In the genomic region with DNA sequence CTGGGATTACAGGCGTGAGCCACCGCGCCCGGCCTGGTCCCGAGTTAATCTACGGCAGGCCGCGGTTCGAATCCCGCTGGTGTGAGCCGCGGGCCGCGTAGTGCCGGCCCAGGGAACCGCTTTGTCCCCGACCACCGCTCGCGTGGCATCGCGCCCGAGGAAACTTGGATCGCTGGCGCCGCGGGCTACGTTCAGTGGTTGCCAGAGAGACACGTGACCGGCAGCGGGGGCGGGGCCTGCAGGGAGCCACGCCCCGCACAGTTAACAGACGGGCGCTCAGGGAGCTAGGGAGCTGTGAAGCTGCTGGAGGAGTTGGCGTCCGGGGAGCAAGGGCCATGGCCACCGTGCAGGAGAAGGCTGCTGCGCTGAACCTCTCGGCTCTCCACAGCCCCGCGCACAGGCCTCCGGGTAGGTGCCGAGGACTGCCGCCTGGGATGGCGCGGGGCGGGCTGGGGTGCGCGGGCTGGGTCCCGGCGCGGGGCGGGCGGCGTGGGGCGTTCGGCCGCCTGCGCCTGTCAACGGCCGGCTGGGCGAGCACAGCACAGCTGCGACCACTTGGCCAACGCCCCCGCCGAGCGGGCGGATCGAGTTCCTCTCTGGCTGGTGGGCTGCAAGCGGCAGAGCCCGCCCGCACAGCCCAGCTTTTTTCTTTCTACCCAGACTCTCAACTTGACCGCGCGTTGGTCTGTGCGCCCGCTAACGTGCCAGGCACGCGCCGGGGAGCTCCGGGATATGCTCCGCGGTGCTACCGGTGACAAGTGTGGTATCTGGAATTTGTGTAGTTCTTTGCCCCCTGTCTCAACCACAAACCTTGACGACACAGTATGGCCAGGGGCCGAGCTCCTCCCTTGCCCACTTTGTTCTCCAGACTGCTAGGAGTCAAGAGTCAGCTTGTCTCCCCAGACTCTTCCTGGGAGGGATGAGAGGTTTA, we compare ENCODE assay signal across 8 cellular contexts. TPM values are rescaled to one million over a fixed set of nuclear protein-coding genes. Genes with fewer than 3 reads are reported as not detected.
DNase-seq lines count a peak whose midpoint lies in the region; ATAC-seq and TF ChIP-seq lines count a peak whose summit lies in the region.

A gene (plus strand): TSS at position 258 of the 931 bp plus-strand sequence. CDS start 78 bp downstream, at position 336.

- WGBS in right lobe of liver (ENCODE audit: insufficient coverage, low coverage, low lambda C conversion rate, missing lambda C conversion rate), result 7% methylated on average over 17 of the region's 89 CpGs

- H3K27me3 ChIP-seq in ACC112 (ENCODE audit: insufficient read depth, low read length), result no peaks in the 10 kb centered on the region
- peaks cover 0 to 4% (median 0%) of the 10 kb centered on the region in 45 donors for H3K27me3 ChIP-seq in dorsolateral prefrontal cortex
- no peaks in the 10 kb centered on the region for H3K27me3 ChIP-seq in right lobe of liver

- H3K36me3 ChIP-seq in ACC112 (ENCODE audit: insufficient read depth, low read length), result no peaks in the 10 kb centered on the region
- no peaks in the 10 kb centered on the region for H3K36me3 ChIP-seq in right lobe of liver

- peak within 1 kb of the TSS; percentile 12; the same call in 1 of the 2 replicates for H3K27ac ChIP-seq in ACC112 (ENCODE audit: low read depth, low read length)
- peak within 1 kb of the TSS in 41 of 59 donors; percentile 0 to 78 (median 61) for H3K27ac ChIP-seq in dorsolateral prefrontal cortex
- peak within 1 kb of the TSS; percentile 85 to 96 (median 95) for H3K27ac ChIP-seq in right lobe of liver

- peak; percentile 95 for TF ChIP-seq POLR2A in right lobe of liver (IDR thresholded peaks at IDR 0.05)

- peaks cover 16% of the 10 kb centered on the region for H3K79me2 ChIP-seq in ACC112 (ENCODE audit: control insufficient read depth, insufficient read depth, low read length, unreplicated experiment)

- DNase-seq in NCI-H446 (lab: John Stamatoyannopoulos, UW) (peak; percentile 94 to 99), dorsolateral prefrontal cortex (peak; percentile 54 to 94 (median 90)), right lobe of liver (peak; percentile 92 to 97 (median 95))
- peak; percentile 69 for DNase-seq in activated CD4-positive, alpha-beta T cell treated with anti-CD3 and anti-CD28 coated beads, Interleukin-2, amount 50 U/mL, for 1 hour
- peak; percentile 77 for DNase-seq in stimulated activated CD4-positive, alpha-beta T cell treated with anti-CD3 and anti-CD28 coated beads, Interleukin-2, amount 100 ng/mL, for 4 hours (ENCODE audit: low read depth)

- TF ChIP-seq CTCF in dorsolateral prefrontal cortex (IDR thresholded peaks at IDR 0.05 in 54 of 56, conservative IDR thresholded peaks at IDR 0.05 in 2 of 56; ENCODE audit: low read depth in 1 of 56, partially characterized antibody in 56 of 56), result peak in 1 of 56 donors; percentile 5
- TF ChIP-seq CTCF in right lobe of liver (IDR thresholded peaks at IDR 0.05), result no peak

- peak; percentile 69 for ATAC-seq in GM18909 (IDR thresholded peaks at IDR 0.05; ENCODE audit: poor library complexity, unreplicated experiment)
- peak; percentile 51 for ATAC-seq in HG03108 (IDR thresholded peaks at IDR 0.05; ENCODE audit: unreplicated experiment)
- ATAC-seq in right lobe of liver, result peak; percentile 79 to 91 (median 80)

- H3K4me3 ChIP-seq in ACC112 (ENCODE audit: low read depth, low read length) (peak within 1 kb of the TSS; percentile 90), dorsolateral prefrontal cortex (peak within 1 kb of the TSS; percentile 40 to 86 (median 69)), right lobe of liver (peak within 1 kb of the TSS; percentile 64 to 79 (median 71))

- peaks cover 18% of the 10 kb centered on the region for H3K4me1 ChIP-seq in ACC112 (ENCODE audit: control insufficient read depth, insufficient read depth, low read length, unreplicated experiment)
- H3K4me1 ChIP-seq in right lobe of liver, result peaks cover 0 to 45% (median 7%) of the 10 kb centered on the region in 4 donors

- intact Hi-C loops in dorsolateral prefrontal cortex (cut with DNase I), result loop anchor here in 1 of 2 donors (10.0 kb wide), 1 partner anchor 51 kb away; no protein-coding TSS in a partner anchor
- intact Hi-C loops in right lobe of liver (cut with DNase I), result no loop called here

- no peaks in the 10 kb centered on the region for H3K9me3 ChIP-seq in right lobe of liver

- peak within 1 kb of the TSS; percentile 95 for H2AFZ ChIP-seq in ACC112 (ENCODE audit: low read length, unreplicated experiment)

RNA-seq across cellular contexts. Expression of the gene that starts here (rescaled TPM):
- total RNA-seq in dorsolateral prefrontal cortex (1 to 10 TPM in 116 of 120 experiments, under 1 TPM in 4; 0.35 to 9.8 (median 2.9) TPM), right lobe of liver (10 to 100 TPM; 18.4 to 39.3 (median 30.8) TPM)

Comparison
In these comparisons a context has a peak if more than half of its experiments do, and no peak if none do; other contexts are left out.
1. Peak in every context shown above with its lines: DNase-seq, ATAC-seq, H3K4me3 ChIP-seq and H3K27ac ChIP-seq.
2. H3K27ac ChIP-seq: peak in every context shown above with its lines; median percentile 95 in right lobe of liver; 61 in dorsolateral prefrontal cortex; 12 in ACC112.